Comparison of ENCODE assay signal across 6 cellular contexts in the genomic region with DNA sequence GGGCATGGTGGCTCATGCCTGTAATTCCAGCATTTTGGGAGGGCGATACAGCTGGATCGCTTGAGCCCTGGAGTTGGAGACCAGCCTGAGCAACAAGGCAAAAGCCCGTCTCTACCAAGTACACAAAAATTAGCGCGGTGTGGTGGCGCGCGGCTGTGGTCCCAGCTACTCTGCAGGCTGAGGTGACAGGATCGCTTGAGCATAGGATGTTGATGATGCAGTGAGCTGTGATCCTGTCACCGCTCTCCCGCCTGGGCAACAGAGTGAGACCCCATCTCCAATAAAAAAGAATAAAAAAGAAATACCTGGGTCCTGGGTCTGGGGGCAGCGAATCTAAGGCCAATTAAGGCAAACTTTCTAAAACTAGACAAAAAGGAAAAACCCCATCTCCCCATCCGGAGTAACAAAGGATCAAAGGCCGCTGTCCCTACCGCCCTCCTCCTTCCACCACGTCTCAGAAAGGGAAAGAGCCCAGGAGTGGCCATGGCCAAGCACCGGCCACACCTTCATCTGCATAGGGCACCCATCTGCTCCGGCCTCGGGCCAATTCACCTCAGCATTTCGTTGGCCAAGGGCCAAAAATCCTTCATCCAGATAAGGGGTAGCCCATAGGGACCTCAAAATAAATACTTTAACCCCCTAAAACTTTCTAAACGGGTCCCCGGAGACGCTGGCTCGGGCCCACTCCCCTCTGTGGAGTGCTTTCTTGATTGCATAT. TPM values are rescaled to one million over a fixed set of nuclear protein-coding genes. Genes with fewer than 3 reads are reported as not detected.
DNase-seq lines count a peak whose midpoint lies in the region; ATAC-seq lines count a peak whose summit lies in the region.

No MANE protein-coding gene starts in this region.

- peaks cover 24% of the 10 kb centered on the region for H3K9me3 Mint-ChIP-seq in activated CD4-positive, alpha-beta memory T cell treated with anti-CD3 and anti-CD28 coated beads, Interleukin-2, amount 10 ng/mL, durations not matched to agents 7 days and 5 days

- CTCF ChIA-PET in activated CD4-positive, alpha-beta memory T cell treated with anti-CD3 and anti-CD28 coated beads, Interleukin-2, amount 10 ng/mL, durations not matched to agents 7 days and 5 days (lab: Charles Lee): no interaction called here

- POLR2A ChIA-PET in activated CD4-positive, alpha-beta memory T cell treated with anti-CD3 and anti-CD28 coated beads, Interleukin-2, amount 10 ng/mL, durations not matched to agents 7 days and 5 days (lab: Charles Lee): interaction anchor here (0.7 to 1.1 kb wide), 2 partner anchors 25 to 499 kb away, joined by 3 read pairs; a partner anchor contains a TSS

- peaks cover 50% of the 10 kb centered on the region for H3K36me3 Mint-ChIP-seq in activated CD4-positive, alpha-beta memory T cell treated with anti-CD3 and anti-CD28 coated beads, Interleukin-2, amount 10 ng/mL, durations not matched to agents 7 days and 5 days (ENCODE audit: low read depth)

- DNase-seq in A172 (ENCODE audit: low spot score) (peak; percentile 42), HCEC 1CT (peak; percentile 1), kidney tubule cell (ENCODE audit: low spot score) (peak; percentile 73), cortex of kidney (lab: John Stamatoyannopoulos, UW) (no peak)
- no peak for DNase-seq in activated CD4-positive, alpha-beta memory T cell treated with anti-CD3 and anti-CD28 coated beads, Interleukin-2, amount 10 ng/mL, durations not matched to agents 7 days and 5 days

- peak overlapping the region; percentile 83 for H3K27ac Mint-ChIP-seq in activated CD4-positive, alpha-beta memory T cell treated with anti-CD3 and anti-CD28 coated beads, Interleukin-2, amount 10 ng/mL, durations not matched to agents 7 days and 5 days

- peaks cover 12% of the 10 kb centered on the region for H3K4me1 Mint-ChIP-seq in activated CD4-positive, alpha-beta memory T cell treated with anti-CD3 and anti-CD28 coated beads, Interleukin-2, amount 10 ng/mL, durations not matched to agents 7 days and 5 days

- ATAC-seq in GM19452 (IDR thresholded peaks at IDR 0.05; ENCODE audit: unreplicated experiment): no peak

- no peaks in the 10 kb centered on the region for H3K27me3 Mint-ChIP-seq in activated CD4-positive, alpha-beta memory T cell treated with anti-CD3 and anti-CD28 coated beads, Interleukin-2, amount 10 ng/mL, durations not matched to agents 7 days and 5 days

- H3K4me3 Mint-ChIP-seq in activated CD4-positive, alpha-beta memory T cell treated with anti-CD3 and anti-CD28 coated beads, Interleukin-2, amount 10 ng/mL, durations not matched to agents 7 days and 5 days: peak overlapping the region; percentile 89

RNA-seq across cellular contexts. Expression of a gene that starts 0.8 kb away (rescaled TPM):
- total RNA-seq in A172 (2014; rRNA removed; shearing (Covaris generic)): 3.8 and 5.8 TPM in 2 replicates
- 1 to 10 TPM; 4.0 to 4.1 TPM for total RNA-seq in activated CD4-positive, alpha-beta memory T cell treated with anti-CD3 and anti-CD28 coated beads, Interleukin-2, amount 10 ng/mL, durations not matched to agents 7 days and 5 days

RNA-seq across cellular contexts. Expression of a gene that starts 26.6 kb away (rescaled TPM):
- 6.6 and 7.8 TPM in 2 replicates for total RNA-seq in A172 (2014; rRNA removed; shearing (Covaris generic))
- total RNA-seq in activated CD4-positive, alpha-beta memory T cell treated with anti-CD3 and anti-CD28 coated beads, Interleukin-2, amount 10 ng/mL, durations not matched to agents 7 days and 5 days: 1 to 10 TPM; 5.9 to 6.9 TPM

RNA-seq across cellular contexts. Expression of a gene that starts 39.2 kb away (rescaled TPM):
- total RNA-seq in A172 (2014; rRNA removed; shearing (Covaris generic)): 11.4 and 12.3 TPM in 2 replicates
- 10 to 100 TPM; 16.0 to 16.4 TPM for total RNA-seq in activated CD4-positive, alpha-beta memory T cell treated with anti-CD3 and anti-CD28 coated beads, Interleukin-2, amount 10 ng/mL, durations not matched to agents 7 days and 5 days

Comparison
In these comparisons a context has a peak if more than half of its experiments do, and no peak if none do; other contexts are left out.
1. DNase-seq: peak in A172 (single experiment), HCEC 1CT (single experiment) and kidney tubule cell (single experiment); none in activated CD4-positive, alpha-beta memory T cell treated with anti-CD3 and anti-CD28 coated beads, Interleukin-2, amount 10 ng/mL, durations not matched to agents 7 days and 5 days (single experiment) and cortex of kidney (single experiment).